In the genomic region with DNA sequence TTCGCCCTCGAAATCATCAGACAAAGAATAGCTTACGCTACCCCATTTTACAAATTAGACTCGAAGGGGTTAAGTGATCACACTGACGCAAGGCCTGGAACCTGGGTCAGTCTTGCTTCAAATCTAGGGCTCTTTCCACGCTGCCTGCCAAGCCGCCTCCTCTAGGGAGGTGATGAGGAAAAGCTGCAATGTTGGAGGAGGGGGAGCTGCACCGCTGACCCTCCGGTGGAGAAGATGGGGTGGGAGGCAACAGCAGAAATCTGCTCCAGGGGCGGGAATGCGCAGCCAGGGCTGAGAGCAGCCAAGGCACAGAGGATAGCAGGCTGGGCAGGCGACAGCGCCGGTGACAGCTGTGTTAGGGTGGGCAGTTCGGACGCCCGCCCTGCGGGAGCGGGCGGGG, we compare ENCODE assay signal across 8 cellular contexts. TPM values are rescaled to one million over a fixed set of nuclear protein-coding genes. Genes with fewer than 3 reads are reported as not detected.
DNase-seq lines count a peak whose midpoint lies in the region; ATAC-seq, FAIRE-seq and TF ChIP-seq lines count a peak whose summit lies in the region.

No MANE protein-coding gene starts in this region.

- peaks cover 12% of the 10 kb centered on the region for H3K36me3 Mint-ChIP-seq in activated CD4-positive, alpha-beta T cell treated with anti-CD3 and anti-CD28 coated beads for 36 hours (ENCODE audit: low read depth)

- peak overlapping the region; percentile 96 for H3K9ac ChIP-seq in HepG2 (ENCODE audit: insufficient read depth, low read depth, low read length)

- H3K9me3 Mint-ChIP-seq in activated CD4-positive, alpha-beta T cell treated with anti-CD3 and anti-CD28 coated beads for 36 hours (ENCODE audit: low read depth): no peaks in the 10 kb centered on the region

- TF ChIP-seq RAD21 in HepG2 (CRISPR knock-in tag; IDR thresholded peaks at IDR 0.05): no peak

- peak overlapping the region; percentile 92 for H3K4me2 ChIP-seq in HepG2 (ENCODE audit: low read depth, low read length)

- in situ Hi-C loops in brain microvascular endothelial cell (cut with HindIII; ENCODE audit: low pct_ligation_motif_present, low sequenced_read_pairs) (no loop called here), HepG2 (cut with HindIII; ENCODE audit: extremely low pct_ligation_motif_present, low pct_unique_long_range_greater_than_20kb) (no loop called here)

- peak overlapping the region; percentile 97 for H3K4me3 Mint-ChIP-seq in activated CD4-positive, alpha-beta T cell treated with anti-CD3 and anti-CD28 coated beads for 36 hours

- H3K4me3 ChIP-seq in brain microvascular endothelial cell (ENCODE audit: low read depth, low read length): peak overlapping the region; percentile 94
- H3K4me3 ChIP-seq in HepG2 (replicated peaks in 1 of 3; ENCODE audit: insufficient read depth in 1 of 3, low read depth in 2 of 3, low read length in 3 of 3): peak overlapping the region; percentile 85 to 94 (median 92)
- peak overlapping the region; percentile 76 to 92 for H3K4me3 ChIP-seq in tibial artery

- H3K4me1 ChIP-seq in HepG2 (ENCODE audit: insufficient read depth, low read length) (peaks cover 25% of the 10 kb centered on the region), tibial artery (peaks cover 5 to 30% (median 28%) of the 10 kb centered on the region in 4 donors)

- no peak for TF ChIP-seq EP300 in HepG2 (IDR thresholded peaks at IDR 0.05; ENCODE audit: low read depth in 2 of 2, low read length in 2 of 2)
- TF ChIP-seq EP300 in HepG2 (CRISPR knock-in tag; IDR thresholded peaks at IDR 0.05; ENCODE audit: borderline replicate concordance): no peak

- no peak for TF ChIP-seq POLR2A in HepG2 (IDR thresholded peaks at IDR 0.05; ENCODE audit: insufficient read depth in 1 of 2, low read depth in 2 of 2, low read length in 2 of 2)

- peaks cover 40% of the 10 kb centered on the region for H3K36me3 ChIP-seq in brain microvascular endothelial cell (replicated peaks)
- H3K36me3 ChIP-seq in HepG2 (replicated peaks in 1 of 2; ENCODE audit: control insufficient read depth in 1 of 2, insufficient read depth in 2 of 2, low read length in 2 of 2): peaks cover 27 to 39% of the 10 kb centered on the region in 2 experiments
- H3K36me3 ChIP-seq in tibial artery: peaks cover 30 to 45% (median 42%) of the 10 kb centered on the region in 3 donors

- TF ChIP-seq CTCF in brain microvascular endothelial cell (IDR thresholded peaks at IDR 0.05; ENCODE audit: low read depth, low read length, missing control alignments) (no peak), HepG2 (CRISPR knock-in tag; IDR thresholded peaks at IDR 0.05) (no peak), tibial artery (IDR thresholded peaks at IDR 0.05) (no peak)

- POLR2A ChIA-PET in activated CD4-positive, alpha-beta T cell treated with anti-CD3 and anti-CD28 coated beads for 36 hours (lab: Charles Lee): interaction anchor here (0.6 to 3.2 kb wide), 4 partner anchors 12 to 725 kb away, joined by 3 to 14 read pairs (median 4); partner anchors contain the start of genes FAU, MRPL49 and POLA2
- POLR2A ChIA-PET in HepG2 (lab: Yijun Ruan, JAX): interaction anchor here (1.7 to 5.1 kb wide), 7 partner anchors 11 to 224 kb away, joined by 5 to 105 read pairs (median 53); partner anchors contain the start of genes CAPN1, FAU, MRPL49 and TM7SF2

- DNase-seq in activated CD4-positive, alpha-beta T cell treated with anti-CD3 and anti-CD28 coated beads for 36 hours: no peak
- DNase-seq in activated CD4-positive, alpha-beta T cell treated with anti-CD3 and anti-CD28 coated beads, Interleukin-2, amount 50 U/mL, for 4 hours: no peak
- DNase-seq in brain microvascular endothelial cell (no peak), HepG2 (ENCODE audit: low spot score) (no peak), tibial artery (peak; percentile 75)

- intact Hi-C loops in activated CD4-positive, alpha-beta T cell treated with anti-CD3 and anti-CD28 coated beads for 36 hours (cut with DNase I, micrococcal nuclease): loop anchor here (1.0 to 2.0 kb wide), 9 partner anchors 11 to 437 kb away; partner anchors contain the start of genes FAU (in 2 of the 2), MRPL49 (in 2 of the 2), VPS51 (in 2 of the 2) and CAPN1 (in 1 of the 2)
- intact Hi-C loops in HepG2 (cut with micrococcal nuclease; ENCODE audit: unreplicated experiment) (no loop called here), tibial artery (cut with DNase I; ENCODE audit: low total_unique reads) (no loop called here)

- H3K27ac ChIP-seq in brain microvascular endothelial cell (peak overlapping the region; percentile 100), HepG2 (ENCODE audit: extremely low read length, insufficient read depth, low read length) (peak overlapping the region; percentile 96), tibial artery (peak overlapping the region; percentile 96)

- peaks cover 26% of the 10 kb centered on the region for H3K79me2 ChIP-seq in HepG2 (ENCODE audit: insufficient read depth, low read length)

- no peak overlapping the region for H2AFZ ChIP-seq in HepG2 (ENCODE audit: low read length)

- no peaks in the 10 kb centered on the region for H3K9me3 ChIP-seq in HepG2 (ENCODE audit: low read length)
- H3K9me3 ChIP-seq in tibial artery: no peaks in the 10 kb centered on the region

- peak overlapping the region; percentile 97 for H3K27ac Mint-ChIP-seq in activated CD4-positive, alpha-beta T cell treated with anti-CD3 and anti-CD28 coated beads for 36 hours

- no peak for ATAC-seq in activated CD4-positive, alpha-beta T cell treated with anti-CD3 and anti-CD28 coated beads for 36 hours
- no peak for ATAC-seq in HepG2
- no peak for ATAC-seq in GM19463 (IDR thresholded peaks at IDR 0.05; ENCODE audit: unreplicated experiment)
- ATAC-seq in GM18517 (IDR thresholded peaks at IDR 0.05; ENCODE audit: unreplicated experiment): no peak
- ATAC-seq in HG02588 (IDR thresholded peaks at IDR 0.05; ENCODE audit: unreplicated experiment): no peak

- no TSS peak for BruUV-seq in HepG2 (replicated peaks; lab: Mats Ljungman, UMichigan)

- FAIRE-seq in HepG2 (lab: Jason Lieb, UNC): no peak

- H3K27me3 ChIP-seq in brain microvascular endothelial cell (replicated peaks): no peaks in the 10 kb centered on the region
- no peaks in the 10 kb centered on the region; a peak in 1 of 5 replicates for H3K27me3 ChIP-seq in HepG2 (ENCODE audit: control insufficient read depth in 1 of 2, insufficient read depth in 2 of 2, low read length in 2 of 2)
- no peaks in the 10 kb centered on the region for H3K27me3 ChIP-seq in tibial artery

- CTCF ChIA-PET in activated CD4-positive, alpha-beta T cell treated with anti-CD3 and anti-CD28 coated beads for 36 hours (lab: Charles Lee): interaction anchor here (0.6 to 2.6 kb wide), 5 partner anchors 12 to 185 kb away, joined by 3 to 10 read pairs (median 3); partner anchors contain the start of genes FAU, MRPL49 and ZNHIT2
- CTCF ChIA-PET in HepG2 (lab: Yijun Ruan, JAX; ENCODE audit: low intra/inter-chr PET ratio, low total read pairs): interaction anchor here (1.3 kb wide), 1 partner anchor 47 kb away, joined by 3 read pairs; no protein-coding TSS in a partner anchor

- peaks cover 27% of the 10 kb centered on the region for H3K4me1 Mint-ChIP-seq in activated CD4-positive, alpha-beta T cell treated with anti-CD3 and anti-CD28 coated beads for 36 hours

- H4K20me1 ChIP-seq in HepG2 (ENCODE audit: insufficient read depth, low read length): peaks cover 17% of the 10 kb centered on the region

- H3K27me3 Mint-ChIP-seq in activated CD4-positive, alpha-beta T cell treated with anti-CD3 and anti-CD28 coated beads for 36 hours: no peaks in the 10 kb centered on the region

- 0% methylated on average over 8 of the region's 20 CpGs for WGBS in HepG2 (ENCODE audit: low lambda C conversion rate)

RNA-seq across cellular contexts. Expression of gene SYVN1, which starts 0.6 kb away (rescaled TPM):
- total RNA-seq in activated CD4-positive, alpha-beta T cell treated with anti-CD3 and anti-CD28 coated beads for 36 hours: 10 to 100 TPM; 24.3 to 31.1 TPM
- 7.4 and 10.3 TPM in 2 replicates for total RNA-seq in HepG2 (2016; rRNA removed; fragmentation: Illumina TruSeq; extraction: Trizol)
- total RNA-seq in HepG2 (2016; cell fraction: cytosol; rRNA removed; fragmentation: Illumina TruSeq; extraction: Trizol; ENCODE audit: low read depth): 5.5 and 6.4 TPM in 2 replicates
- total RNA-seq in HepG2 (2016; cell fraction: insoluble cytoplasmic fraction; rRNA removed; fragmentation: Illumina TruSeq; extraction: Trizol): 7.6 and 9.3 TPM in 2 replicates
- 5.6 and 6.7 TPM in 2 replicates for total RNA-seq in HepG2 (2016; cell fraction: membrane; rRNA removed; fragmentation: Illumina TruSeq; extraction: Trizol)
- total RNA-seq in HepG2 (2016; cell fraction: nucleus; rRNA removed; fragmentation: Illumina TruSeq; extraction: Trizol): 25.3 and 26.9 TPM in 2 replicates
- 22.5 and 25.8 TPM in 2 replicates for polyA plus RNA-seq in HepG2 (2011; rRNA removed)
- polyA plus RNA-seq in HepG2 (2011; cell fraction: cytosol; rRNA removed): 17.6 and 23.4 TPM in 2 replicates
- polyA plus RNA-seq in HepG2 (2011; cell fraction: nucleus; rRNA removed): 115 and 119 TPM in 2 replicates
- 33.9 and 47.9 TPM in 2 replicates for polyA plus RNA-seq in HepG2 (2012)
- 2.0 and 2.2 TPM in 2 replicates for polyA plus RNA-seq in HepG2 (2016; cell fraction: cytosol; fragmentation: Illumina TruSeq; extraction: Trizol; ENCODE audit: low read depth)
- 7.4 and 12.4 TPM in 2 replicates for polyA plus RNA-seq in HepG2 (2016; cell fraction: insoluble cytoplasmic fraction; fragmentation: Illumina TruSeq; extraction: Trizol; ENCODE audit: low read depth)
- 3.4 and 4.9 TPM in 2 replicates for polyA plus RNA-seq in HepG2 (2016; cell fraction: membrane; fragmentation: Illumina TruSeq; extraction: Trizol; ENCODE audit: low read depth)
- 64.5 and 69.0 TPM in 2 replicates for polyA plus RNA-seq in HepG2 (2016; cell fraction: nucleus; fragmentation: Illumina TruSeq; extraction: Trizol; ENCODE audit: insufficient read depth, low read depth)
- polyA minus RNA-seq in HepG2 (2011; rRNA and poly(A)+ RNA removed; ENCODE audit: low replicate concordance): 98.7 and 122 TPM in 2 replicates
- polyA minus RNA-seq in HepG2 (2011; cell fraction: cytosol; rRNA and poly(A)+ RNA removed): 35.8 and 47.2 TPM in 2 replicates
- 51.0 and 56.2 TPM in 2 replicates for polyA minus RNA-seq in HepG2 (2011; cell fraction: nucleus; rRNA and poly(A)+ RNA removed)

RNA-seq across cellular contexts. Expression of gene MRPL49, which starts 11.6 kb away (rescaled TPM):
- 10 to 100 TPM; 58.5 to 62.5 TPM for total RNA-seq in activated CD4-positive, alpha-beta T cell treated with anti-CD3 and anti-CD28 coated beads for 36 hours
- total RNA-seq in HepG2 (2016; rRNA removed; fragmentation: Illumina TruSeq; extraction: Trizol): 53.3 and 63.2 TPM in 2 replicates
- total RNA-seq in HepG2 (2016; cell fraction: cytosol; rRNA removed; fragmentation: Illumina TruSeq; extraction: Trizol; ENCODE audit: low read depth): 9.5 and 10.0 TPM in 2 replicates
- 54.6 and 65.9 TPM in 2 replicates for total RNA-seq in HepG2 (2016; cell fraction: insoluble cytoplasmic fraction; rRNA removed; fragmentation: Illumina TruSeq; extraction: Trizol)
- total RNA-seq in HepG2 (2016; cell fraction: membrane; rRNA removed; fragmentation: Illumina TruSeq; extraction: Trizol): 26.1 and 26.5 TPM in 2 replicates
- 17.5 and 18.4 TPM in 2 replicates for total RNA-seq in HepG2 (2016; cell fraction: nucleus; rRNA removed; fragmentation: Illumina TruSeq; extraction: Trizol)
- polyA plus RNA-seq in HepG2 (2011; rRNA removed): 39.2 and 41.4 TPM in 2 replicates
- polyA plus RNA-seq in HepG2 (2011; cell fraction: cytosol; rRNA removed): 45.2 and 53.6 TPM in 2 replicates
- polyA plus RNA-seq in HepG2 (2011; cell fraction: nucleus; rRNA removed): 10.1 and 14.8 TPM in 2 replicates
- 19.0 and 22.8 TPM in 2 replicates for polyA plus RNA-seq in HepG2 (2012)
- 7.7 TPM in 2 replicates for polyA plus RNA-seq in HepG2 (2016; cell fraction: cytosol; fragmentation: Illumina TruSeq; extraction: Trizol; ENCODE audit: low read depth)
- 66.0 and 68.9 TPM in 2 replicates for polyA plus RNA-seq in HepG2 (2016; cell fraction: insoluble cytoplasmic fraction; fragmentation: Illumina TruSeq; extraction: Trizol; ENCODE audit: low read depth)
- polyA plus RNA-seq in HepG2 (2016; cell fraction: membrane; fragmentation: Illumina TruSeq; extraction: Trizol; ENCODE audit: low read depth): 17.1 and 17.2 TPM in 2 replicates
- polyA plus RNA-seq in HepG2 (2016; cell fraction: nucleus; fragmentation: Illumina TruSeq; extraction: Trizol; ENCODE audit: insufficient read depth, low read depth): 27.1 and 27.9 TPM in 2 replicates
- polyA minus RNA-seq in HepG2 (2011; rRNA and poly(A)+ RNA removed; ENCODE audit: low replicate concordance): 32.3 and 86.6 TPM in 2 replicates
- 14.0 and 16.4 TPM in 2 replicates for polyA minus RNA-seq in HepG2 (2011; cell fraction: cytosol; rRNA and poly(A)+ RNA removed)
- 11.6 and 13.6 TPM in 2 replicates for polyA minus RNA-seq in HepG2 (2011; cell fraction: nucleus; rRNA and poly(A)+ RNA removed)

RNA-seq across cellular contexts. Expression of gene FAU, which starts 11.8 kb away (rescaled TPM):
- 1,000 to 10,000 TPM; 1,125 to 1,182 TPM for total RNA-seq in activated CD4-positive, alpha-beta T cell treated with anti-CD3 and anti-CD28 coated beads for 36 hours
- 869 and 1,024 TPM in 2 replicates for total RNA-seq in HepG2 (2016; rRNA removed; fragmentation: Illumina TruSeq; extraction: Trizol)
- total RNA-seq in HepG2 (2016; cell fraction: cytosol; rRNA removed; fragmentation: Illumina TruSeq; extraction: Trizol; ENCODE audit: low read depth): 647 and 670 TPM in 2 replicates
- 906 and 1,117 TPM in 2 replicates for total RNA-seq in HepG2 (2016; cell fraction: insoluble cytoplasmic fraction; rRNA removed; fragmentation: Illumina TruSeq; extraction: Trizol)
- 759 and 784 TPM in 2 replicates for total RNA-seq in HepG2 (2016; cell fraction: membrane; rRNA removed; fragmentation: Illumina TruSeq; extraction: Trizol)
- 357 and 372 TPM in 2 replicates for total RNA-seq in HepG2 (2016; cell fraction: nucleus; rRNA removed; fragmentation: Illumina TruSeq; extraction: Trizol)
- 374 and 392 TPM in 2 replicates for polyA plus RNA-seq in HepG2 (2011; rRNA removed)
- polyA plus RNA-seq in HepG2 (2011; cell fraction: cytosol; rRNA removed): 479 and 733 TPM in 2 replicates
- polyA plus RNA-seq in HepG2 (2011; cell fraction: nucleus; rRNA removed): 228 and 230 TPM in 2 replicates
- 713 and 760 TPM in 2 replicates for polyA plus RNA-seq in HepG2 (2012)
- 645 and 677 TPM in 2 replicates for polyA plus RNA-seq in HepG2 (2016; cell fraction: cytosol; fragmentation: Illumina TruSeq; extraction: Trizol; ENCODE audit: low read depth)
- polyA plus RNA-seq in HepG2 (2016; cell fraction: insoluble cytoplasmic fraction; fragmentation: Illumina TruSeq; extraction: Trizol; ENCODE audit: low read depth): 876 and 937 TPM in 2 replicates
- polyA plus RNA-seq in HepG2 (2016; cell fraction: membrane; fragmentation: Illumina TruSeq; extraction: Trizol; ENCODE audit: low read depth): 684 and 723 TPM in 2 replicates
- 488 and 523 TPM in 2 replicates for polyA plus RNA-seq in HepG2 (2016; cell fraction: nucleus; fragmentation: Illumina TruSeq; extraction: Trizol; ENCODE audit: insufficient read depth, low read depth)
- polyA minus RNA-seq in HepG2 (2011; rRNA and poly(A)+ RNA removed; ENCODE audit: low replicate concordance): 284 and 286 TPM in 2 replicates
- polyA minus RNA-seq in HepG2 (2011; cell fraction: cytosol; rRNA and poly(A)+ RNA removed): 148 and 154 TPM in 2 replicates
- 68.0 and 81.7 TPM in 2 replicates for polyA minus RNA-seq in HepG2 (2011; cell fraction: nucleus; rRNA and poly(A)+ RNA removed)

RNA-seq across cellular contexts. Expression of gene ZNHIT2, which starts 16.2 kb away (rescaled TPM):
- 1 to 10 TPM; 7.1 to 9.7 TPM for total RNA-seq in activated CD4-positive, alpha-beta T cell treated with anti-CD3 and anti-CD28 coated beads for 36 hours
- total RNA-seq in HepG2 (2016; rRNA removed; fragmentation: Illumina TruSeq; extraction: Trizol): 5.7 and 6.5 TPM in 2 replicates
- total RNA-seq in HepG2 (2016; cell fraction: cytosol; rRNA removed; fragmentation: Illumina TruSeq; extraction: Trizol; ENCODE audit: low read depth): 2.9 and 4.3 TPM in 2 replicates
- total RNA-seq in HepG2 (2016; cell fraction: insoluble cytoplasmic fraction; rRNA removed; fragmentation: Illumina TruSeq; extraction: Trizol): 5.4 and 6.3 TPM in 2 replicates
- 3.5 and 4.3 TPM in 2 replicates for total RNA-seq in HepG2 (2016; cell fraction: membrane; rRNA removed; fragmentation: Illumina TruSeq; extraction: Trizol)
- 3.6 and 3.9 TPM in 2 replicates for total RNA-seq in HepG2 (2016; cell fraction: nucleus; rRNA removed; fragmentation: Illumina TruSeq; extraction: Trizol)
- polyA plus RNA-seq in HepG2 (2011; rRNA removed): 1.1 TPM in 2 replicates
- 0.86 and 2.0 TPM in 2 replicates for polyA plus RNA-seq in HepG2 (2011; cell fraction: cytosol; rRNA removed)
- polyA plus RNA-seq in HepG2 (2011; cell fraction: nucleus; rRNA removed): 1.7 and 2.2 TPM in 2 replicates
- polyA plus RNA-seq in HepG2 (2012): 1.6 and 2.5 TPM in 2 replicates
- polyA plus RNA-seq in HepG2 (2016; cell fraction: cytosol; fragmentation: Illumina TruSeq; extraction: Trizol; ENCODE audit: low read depth): 3.0 and 3.1 TPM in 2 replicates
- polyA plus RNA-seq in HepG2 (2016; cell fraction: insoluble cytoplasmic fraction; fragmentation: Illumina TruSeq; extraction: Trizol; ENCODE audit: low read depth): 4.0 and 4.7 TPM in 2 replicates
- polyA plus RNA-seq in HepG2 (2016; cell fraction: membrane; fragmentation: Illumina TruSeq; extraction: Trizol; ENCODE audit: low read depth): 2.8 and 2.9 TPM in 2 replicates
- 6.2 and 6.5 TPM in 2 replicates for polyA plus RNA-seq in HepG2 (2016; cell fraction: nucleus; fragmentation: Illumina TruSeq; extraction: Trizol; ENCODE audit: insufficient read depth, low read depth)
- polyA minus RNA-seq in HepG2 (2011; rRNA and poly(A)+ RNA removed; ENCODE audit: low replicate concordance): 3.0 and 5.8 TPM in 2 replicates
- polyA minus RNA-seq in HepG2 (2011; cell fraction: cytosol; rRNA and poly(A)+ RNA removed): 2.4 and 3.3 TPM in 2 replicates
- polyA minus RNA-seq in HepG2 (2011; cell fraction: nucleus; rRNA and poly(A)+ RNA removed): 0.75 and 4.1 TPM in 2 replicates

RNA-seq across cellular contexts. Expression of gene TM7SF2, which starts 22.1 kb away (rescaled TPM):
- 10 to 100 TPM; 17.4 to 18.1 TPM for total RNA-seq in activated CD4-positive, alpha-beta T cell treated with anti-CD3 and anti-CD28 coated beads for 36 hours
- 28.8 and 66.9 TPM in 2 replicates for total RNA-seq in HepG2 (2016; rRNA removed; fragmentation: Illumina TruSeq; extraction: Trizol)
- 49.5 and 66.5 TPM in 2 replicates for total RNA-seq in HepG2 (2016; cell fraction: cytosol; rRNA removed; fragmentation: Illumina TruSeq; extraction: Trizol; ENCODE audit: low read depth)
- total RNA-seq in HepG2 (2016; cell fraction: insoluble cytoplasmic fraction; rRNA removed; fragmentation: Illumina TruSeq; extraction: Trizol): 29.7 and 70.5 TPM in 2 replicates
- 64.7 and 77.2 TPM in 2 replicates for total RNA-seq in HepG2 (2016; cell fraction: membrane; rRNA removed; fragmentation: Illumina TruSeq; extraction: Trizol)
- total RNA-seq in HepG2 (2016; cell fraction: nucleus; rRNA removed; fragmentation: Illumina TruSeq; extraction: Trizol): 57.7 and 67.5 TPM in 2 replicates
- 56.0 and 75.6 TPM in 2 replicates for polyA plus RNA-seq in HepG2 (2011; rRNA removed)
- polyA plus RNA-seq in HepG2 (2011; cell fraction: cytosol; rRNA removed): 60.6 and 76.1 TPM in 2 replicates
- polyA plus RNA-seq in HepG2 (2011; cell fraction: nucleus; rRNA removed): 104 and 129 TPM in 2 replicates
- 25.8 and 43.4 TPM in 2 replicates for polyA plus RNA-seq in HepG2 (2012)
- polyA plus RNA-seq in HepG2 (2016; cell fraction: cytosol; fragmentation: Illumina TruSeq; extraction: Trizol; ENCODE audit: low read depth): 66.7 and 89.2 TPM in 2 replicates
- polyA plus RNA-seq in HepG2 (2016; cell fraction: insoluble cytoplasmic fraction; fragmentation: Illumina TruSeq; extraction: Trizol; ENCODE audit: low read depth): 41.3 and 42.6 TPM in 2 replicates
- 71.6 and 83.6 TPM in 2 replicates for polyA plus RNA-seq in HepG2 (2016; cell fraction: membrane; fragmentation: Illumina TruSeq; extraction: Trizol; ENCODE audit: low read depth)
- polyA plus RNA-seq in HepG2 (2016; cell fraction: nucleus; fragmentation: Illumina TruSeq; extraction: Trizol; ENCODE audit: insufficient read depth, low read depth): 137 and 142 TPM in 2 replicates
- 18.1 and 162 TPM in 2 replicates for polyA minus RNA-seq in HepG2 (2011; rRNA and poly(A)+ RNA removed; ENCODE audit: low replicate concordance)
- 25.1 and 27.4 TPM in 2 replicates for polyA minus RNA-seq in HepG2 (2011; cell fraction: cytosol; rRNA and poly(A)+ RNA removed)
- polyA minus RNA-seq in HepG2 (2011; cell fraction: nucleus; rRNA and poly(A)+ RNA removed): 28.7 and 33.4 TPM in 2 replicates

Comparison
In these comparisons a context has a peak if more than half of its experiments do, and no peak if none do; other contexts are left out.
1. DNase-seq: peak in tibial artery (2 of 2); none in activated CD4-positive, alpha-beta T cell treated with anti-CD3 and anti-CD28 coated beads for 36 hours (single experiment), activated CD4-positive, alpha-beta T cell treated with anti-CD3 and anti-CD28 coated beads, Interleukin-2, amount 50 U/mL, for 4 hours (0 of 2), brain microvascular endothelial cell (single experiment) and HepG2 (single experiment).
2. intact Hi-C loops: an anchor here in activated CD4-positive, alpha-beta T cell treated with anti-CD3 and anti-CD28 coated beads for 36 hours (1.0 to 2.0 kb wide); none called in HepG2 and tibial artery.
3. Peak in every context shown above with its lines, with median percentiles within 50 percentile points of each other: H3K27ac ChIP-seq and H3K4me3 ChIP-seq.